In genomic region chr1:41766546-41766945, GRCh38 we compare ENCODE assay signal across 25 cellular contexts.
DNase-seq lines count a peak whose midpoint lies in the region; ATAC-seq and TF ChIP-seq lines count a peak whose summit lies in the region.
"Had no signal": no experiment of that assay in that cellular context is flagged by ENCODE, and none has a peak within 500 bp of the region (broad histone marks: within the 10 kb centered on the region; RNA-seq: fewer than 3 reads in every experiment).

No MANE protein-coding gene starts in this region.

- H3K9me3 ChIP-seq in ascending aorta = no peaks in the 10 kb centered on the region
- peaks cover 0 to 12% (median 9%) of the 10 kb centered on the region in 8 donors for H3K9me3 ChIP-seq in spleen
- no peaks in the 10 kb centered on the region for H3K9me3 ChIP-seq in gastrocnemius medialis
- H3K9me3 ChIP-seq: adrenal gland had no signal

- POLR2A ChIA-PET in RWPE1 (lab: Yijun Ruan, JAX; ENCODE audit: low non-redundant PET) = no interaction called here

- 74 to 88% (median 80%) methylated on average over 2 of the region's 2 CpGs for WGBS in spleen, 5 donors

- H3K36me3 Mint-ChIP-seq in stimulated activated effector memory CD8-positive, alpha-beta T cell treated with anti-CD3 and anti-CD28 coated beads, Interleukin-12 subunit alpha, Interleukin-12 subunit beta, amount 100 ng/mL, for 72 hours = no peaks in the 10 kb centered on the region
- H3K36me3 Mint-ChIP-seq: activated CD4-positive, alpha-beta memory T cell treated with anti-CD3 and anti-CD28 coated beads for 36 hours had no signal

- H3K27me3 ChIP-seq in ascending aorta (no peaks in the 10 kb centered on the region), spleen (replicated peaks in 1 of 7) (no peaks in the 10 kb centered on the region), gastrocnemius medialis (no peaks in the 10 kb centered on the region)
- H3K27me3 ChIP-seq: adrenal gland, heart left ventricle, tibial nerve had no signal

- no peaks in the 10 kb centered on the region for H3K9me3 Mint-ChIP-seq in stimulated activated effector memory CD8-positive, alpha-beta T cell treated with anti-CD3 and anti-CD28 coated beads, Interleukin-12 subunit alpha, Interleukin-12 subunit beta, amount 100 ng/mL, for 72 hours

- intact Hi-C loops in ascending aorta (cut with DNase I) (no loop called here), spleen (cut with DNase I; ENCODE audit: low total_unique reads) (no loop called here), gastrocnemius medialis (cut with DNase I; ENCODE audit: low total_unique reads) (no loop called here)

- no peaks in the 10 kb centered on the region for H3K4me1 ChIP-seq in ascending aorta
- peaks cover 10 to 72% (median 49%) of the 10 kb centered on the region in 6 donors for H3K4me1 ChIP-seq in spleen
- H3K4me1 ChIP-seq in gastrocnemius medialis = peaks cover 5 to 10% of the 10 kb centered on the region in 2 donors
- H3K4me1 ChIP-seq: HAP-1 had no signal

- TF ChIP-seq CTCF in HFF-Myc (IDR thresholded peaks at IDR 0.05; ENCODE audit: low read depth, low read length, missing control alignments) = no peak
- TF ChIP-seq CTCF in RWPE1 (conservative IDR thresholded peaks at IDR 0.05; ENCODE audit: low read depth) = no peak
- TF ChIP-seq CTCF in ascending aorta (IDR thresholded peaks at IDR 0.05) = no peak
- no peak for TF ChIP-seq CTCF in spleen (IDR thresholded peaks at IDR 0.05 in 8 of 11, conservative IDR thresholded peaks at IDR 0.05 in 3 of 11)
- TF ChIP-seq CTCF in gastrocnemius medialis (IDR thresholded peaks at IDR 0.05 in 4 of 5, conservative IDR thresholded peaks at IDR 0.05 in 1 of 5) = no peak

- TF ChIP-seq POLR2A in spleen (IDR thresholded peaks at IDR 0.05) (no peak), gastrocnemius medialis (IDR thresholded peaks at IDR 0.05) (no peak)

- peak overlapping the region; percentile 9 for H3K27ac Mint-ChIP-seq in stimulated activated effector memory CD8-positive, alpha-beta T cell treated with anti-CD3 and anti-CD28 coated beads, Interleukin-12 subunit alpha, Interleukin-12 subunit beta, amount 100 ng/mL, for 72 hours
- H3K27ac Mint-ChIP-seq: activated CD4-positive, alpha-beta memory T cell treated with anti-CD3 and anti-CD28 coated beads for 36 hours; B cell; naive thymus-derived CD4-positive, alpha-beta T cell; stimulated activated naive CD8-positive, alpha-beta T cell treated with anti-CD3 and anti-CD28 coated beads, Interleukin-15, Interleukin-2, amounts not matched to agents 100 ng/mL and 50 ng/mL, for 24 hours had no signal

- no peak overlapping the region for H3K4me3 Mint-ChIP-seq in stimulated activated effector memory CD8-positive, alpha-beta T cell treated with anti-CD3 and anti-CD28 coated beads, Interleukin-12 subunit alpha, Interleukin-12 subunit beta, amount 100 ng/mL, for 72 hours
- H3K4me3 Mint-ChIP-seq: activated CD4-positive, alpha-beta memory T cell treated with anti-CD3 and anti-CD28 coated beads for 36 hours; naive thymus-derived CD4-positive, alpha-beta T cell; stimulated activated naive CD8-positive, alpha-beta T cell treated with anti-CD3 and anti-CD28 coated beads, Interleukin-15, Interleukin-2, amounts not matched to agents 100 ng/mL and 50 ng/mL, for 24 hours had no signal

- DNase-seq in NCI-H1105 treated with DMSO at 0.1 percent for 48 hours (lab: John Stamatoyannopoulos, UW) (peak; percentile 19), NCI-H1105 (lab: John Stamatoyannopoulos, UW) (no peak), HFF-Myc (ENCODE audit: extremely low read depth, low read depth) (peak; percentile 70), RWPE1 (ENCODE audit: low spot score) (no peak), ascending aorta (ENCODE audit: low spot score in 2 of 2) (no peak), spleen (no peak), gastrocnemius medialis (no peak)
- DNase-seq in stimulated activated effector memory CD8-positive, alpha-beta T cell treated with anti-CD3 and anti-CD28 coated beads, Interleukin-12 subunit alpha, Interleukin-12 subunit beta, amount 100 ng/mL, for 72 hours (ENCODE audit: low spot score in 2 of 2) = no peak
- DNase-seq: activated gamma-delta T cell treated with Interleukin-2 at 50 U/mL for 16 hours; adrenal gland; heart left ventricle; left colon; naive thymus-derived CD4-positive, alpha-beta T cell; NCI-H1417; NCI-H526; small intestine; stimulated activated CD4-positive, alpha-beta T cell treated with anti-CD3 and anti-CD28 coated beads, Interleukin-2, amount 100 ng/mL, for 48 hours; T1000 had no signal

- H3K36me3 ChIP-seq in ascending aorta (no peaks in the 10 kb centered on the region), spleen (no peaks in the 10 kb centered on the region), gastrocnemius medialis (no peaks in the 10 kb centered on the region)
- H3K36me3 ChIP-seq: adrenal gland, HAP-1, heart left ventricle, tibial nerve had no signal

- H3K27ac ChIP-seq in RWPE1 = peak overlapping the region; percentile 80
- no peak overlapping the region for H3K27ac ChIP-seq in ascending aorta
- no peak overlapping the region for H3K27ac ChIP-seq in spleen
- H3K27ac ChIP-seq in gastrocnemius medialis = no peak overlapping the region
- H3K27ac ChIP-seq: coronary artery, KMS-11, tibial nerve had no signal

- H3K4me1 Mint-ChIP-seq in stimulated activated effector memory CD8-positive, alpha-beta T cell treated with anti-CD3 and anti-CD28 coated beads, Interleukin-12 subunit alpha, Interleukin-12 subunit beta, amount 100 ng/mL, for 72 hours = peaks cover 14% of the 10 kb centered on the region

- in situ Hi-C loops in gastrocnemius medialis (cut with MboI; ENCODE audit: low sequenced_read_pairs in 4 of 4) = no loop called here

- CTCF ChIA-PET in RWPE1 (lab: Yijun Ruan, JAX) = no interaction called here

- ATAC-seq in stimulated activated effector memory CD8-positive, alpha-beta T cell treated with anti-CD3 and anti-CD28 coated beads, Interleukin-12 subunit alpha, Interleukin-12 subunit beta, amount 100 ng/mL, for 72 hours = no peak
- ATAC-seq in gastrocnemius medialis = no peak
- ATAC-seq: heart left ventricle; left colon; naive thymus-derived CD4-positive, alpha-beta T cell had no signal

- no peak overlapping the region for H3K4me3 ChIP-seq in HFF-Myc (replicated peaks; ENCODE audit: low read depth, low read length)
- H3K4me3 ChIP-seq in ascending aorta = no peak overlapping the region
- H3K4me3 ChIP-seq in spleen = no peak overlapping the region
- H3K4me3 ChIP-seq in gastrocnemius medialis = no peak overlapping the region
- H3K4me3 ChIP-seq: adrenal gland, coronary artery, HAP-1, heart left ventricle, tibial nerve had no signal

Comparison
In these comparisons a context has a peak if more than half of its experiments do, and no peak if none do; other contexts are left out.
1. DNase-seq: peak in NCI-H1105 treated with DMSO at 0.1 percent for 48 hours (single experiment) and HFF-Myc (single experiment); none in NCI-H1105 (single experiment), RWPE1 (single experiment), stimulated activated effector memory CD8-positive, alpha-beta T cell treated with anti-CD3 and anti-CD28 coated beads, Interleukin-12 subunit alpha, Interleukin-12 subunit beta, amount 100 ng/mL, for 72 hours (0 of 2), ascending aorta (0 of 2), spleen (single experiment) and gastrocnemius medialis (0 of 2).